20 cellular contexts compared by ENCODE assay signal in genomic region chr4:11847161-11847560, GRCh38.
"Had no signal": no experiment of that assay in that cellular context is flagged by ENCODE, and none has a peak within 500 bp of the region (broad histone marks: within the 10 kb centered on the region; RNA-seq: fewer than 3 reads in every experiment).

No MANE protein-coding gene starts in this region.

- H3K36me3 Mint-ChIP-seq: mesothelial cell of epicardium had no signal

- H3K4me3 Mint-ChIP-seq: activated T-cell treated with anti-CD3 and anti-CD28 coated beads, Interleukin-2, amount 50 U/mL, for 72 hours; dendritic cell treated with granulocyte-macrophage colony-stimulating factor and Interleukin-4, amounts not matched to agents 40 ng/mL and 50 ng/mL, for 4 days; mesothelial cell of epicardium; nephron; stimulated activated naive CD8-positive, alpha-beta T cell treated with anti-CD3 and anti-CD28 coated beads, Interleukin-15, amount 100 ng/mL, for 72 hours had no signal

- FAIRE-seq: astrocyte, TTC549 had no signal

- H3K27me3 ChIP-seq: breast epithelium had no signal

- H3K27ac Mint-ChIP-seq: activated T-cell treated with anti-CD3 and anti-CD28 coated beads, Interleukin-2, amount 50 U/mL, for 72 hours; dendritic cell treated with granulocyte-macrophage colony-stimulating factor and Interleukin-4, amounts not matched to agents 40 ng/mL and 50 ng/mL, for 4 days; mesothelial cell of epicardium; nephron; stimulated activated naive CD8-positive, alpha-beta T cell treated with anti-CD3 and anti-CD28 coated beads, Interleukin-15, amount 100 ng/mL, for 72 hours had no signal

- ATAC-seq: activated T-cell treated with anti-CD3 and anti-CD28 coated beads, Interleukin-2, amount 50 U/mL, for 72 hours; esophagus mucosa; left colon; stimulated activated naive CD8-positive, alpha-beta T cell treated with anti-CD3 and anti-CD28 coated beads, Interleukin-15, amount 100 ng/mL, for 72 hours had no signal

- DNase-seq: activated CD4-positive, alpha-beta T cell treated with anti-CD3 and anti-CD28 coated beads, Interleukin-2, amount 50 U/mL, for 4 hours; activated effector memory CD4-positive, alpha-beta T cell treated with anti-CD3 and anti-CD28 coated beads, Interleukin-2, amount 50 U/mL, for 16 hours; activated naive CD4-positive, alpha-beta T cell treated with anti-CD3 and anti-CD28 coated beads, Interleukin-2, amount 50 U/mL, for 16 hours; activated T-cell treated with anti-CD3 and anti-CD28 coated beads, Interleukin-2, amount 50 U/mL, for 72 hours; effector CD8-positive, alpha-beta T cell; hippocampal formation; left colon; posterior cingulate gyrus; retina; stimulated activated CD4-positive, alpha-beta T cell treated with anti-CD3 and anti-CD28 coated beads, Interleukin-15, amount 100 ng/mL, for 24 hours; stimulated activated CD4-positive, alpha-beta T cell treated with anti-CD3 and anti-CD28 coated beads, Interleukin-2, amount 100 ng/mL, for 48 hours; stimulated activated naive CD8-positive, alpha-beta T cell treated with anti-CD3 and anti-CD28 coated beads, Interleukin-15, amount 100 ng/mL, for 72 hours; trophoblast cell had no signal

- H3K4me3 ChIP-seq: breast epithelium had no signal

- H3K27me3 Mint-ChIP-seq: stimulated activated naive CD8-positive, alpha-beta T cell treated with anti-CD3 and anti-CD28 coated beads, Interleukin-15, amount 100 ng/mL, for 72 hours had no signal

- H3K4me1 ChIP-seq: breast epithelium had no signal

- H3K4me1 Mint-ChIP-seq: mesothelial cell of epicardium; nephron; stimulated activated naive CD8-positive, alpha-beta T cell treated with anti-CD3 and anti-CD28 coated beads, Interleukin-15, amount 100 ng/mL, for 72 hours had no signal

- H3K27ac ChIP-seq: breast epithelium had no signal

- H3K9me3 ChIP-seq: breast epithelium had no signal

- H3K9me3 Mint-ChIP-seq: mesothelial cell of epicardium; nephron; stimulated activated naive CD8-positive, alpha-beta T cell treated with anti-CD3 and anti-CD28 coated beads, Interleukin-15, amount 100 ng/mL, for 72 hours had no signal

- H3K36me3 ChIP-seq: breast epithelium had no signal
